ENCODE assay signal across 1 cellular context in genomic region chr6:17987576-17988421, GRCh38.
TF ChIP-seq lines count a peak whose summit lies in the region.

TSS of gene KIF13A (minus strand) at chr6:17987635. CDS start at chr6:17987463, 172 bp downstream.

TF ChIP-seq in HepG2, 621 proteins besides CTCF, POLR2A, EP300 and RAD21 (continued from another document and continues in another):
- TF ChIP-seq BCL3 (CRISPR knock-in tag; IDR thresholded peaks at IDR 0.05) (no peak), ZNF737 (CRISPR knock-in tag; IDR thresholded peaks at IDR 0.05; ENCODE audit: borderline replicate concordance) (no peak), ZNF317 (CRISPR knock-in tag; IDR thresholded peaks at IDR 0.05) (0 out of 2 replicates have a peak, but pooled peaks have one; percentile 15), POLR2G (IDR thresholded peaks at IDR 0.05; ENCODE audit: low read depth, low read length) (peak; percentile 71), ZNF772 (CRISPR knock-in tag; IDR thresholded peaks at IDR 0.05) (peak; percentile 57; the same call in 1 of the 2 replicates), MZF1 (CRISPR knock-in tag; IDR thresholded peaks at IDR 0.05; ENCODE audit: borderline replicate concordance) (no peak), ZNF556 (CRISPR knock-in tag; IDR thresholded peaks at IDR 0.05; ENCODE audit: borderline replicate concordance) (peak; percentile 80; the same call in 1 of the 2 replicates), ZNF326 (CRISPR knock-in tag; IDR thresholded peaks at IDR 0.05; ENCODE audit: borderline replicate concordance) (no peak; the same call in 1 of the 2 replicates), NR3C1 (CRISPR knock-in tag; IDR thresholded peaks at IDR 0.05) (no peak), ZFY (CRISPR knock-in tag; IDR thresholded peaks at IDR 0.05) (peak; percentile 90), TAF1 (CRISPR knock-in tag; IDR thresholded peaks at IDR 0.05) (no peak; the same call in none of the 2 replicates), CCDC6 (CRISPR knock-in tag; IDR thresholded peaks at IDR 0.05) (no peak; the same call in 1 of the 2 replicates), ZNF432 (CRISPR knock-in tag; IDR thresholded peaks at IDR 0.05; ENCODE audit: borderline replicate concordance) (no peak), ZBTB46 (CRISPR knock-in tag; IDR thresholded peaks at IDR 0.05; ENCODE audit: borderline replicate concordance) (no peak; the same call in 1 of the 2 replicates), GATAD1 (CRISPR knock-in tag; IDR thresholded peaks at IDR 0.05) (no peak), ZNF230 (CRISPR knock-in tag; IDR thresholded peaks at IDR 0.05) (no peak), FOXK2 (IDR thresholded peaks at IDR 0.05) (no peak), SRSF9 (IDR thresholded peaks at IDR 0.05; ENCODE audit: borderline replicate concordance, insufficient read depth, low read depth, low read length, poor library complexity, severe bottlenecking) (no peak), TP53 (CRISPR knock-in tag; conservative IDR thresholded peaks at IDR 0.05) (no peak), HOXA9 (CRISPR knock-in tag; IDR thresholded peaks at IDR 0.05; ENCODE audit: borderline replicate concordance) (no peak), MED13 (CRISPR knock-in tag; IDR thresholded peaks at IDR 0.05) (no peak), NPAS2 (CRISPR knock-in tag; IDR thresholded peaks at IDR 0.05; ENCODE audit: borderline replicate concordance) (no peak), CSRNP2 (CRISPR knock-in tag; conservative IDR thresholded peaks at IDR 0.05; ENCODE audit: low read depth) (no peak), SMAD3 (CRISPR knock-in tag; IDR thresholded peaks at IDR 0.05) (no peak), ERF (CRISPR knock-in tag; IDR thresholded peaks at IDR 0.05) (peak; percentile 30; the same call in 1 of the 2 replicates), ZNF75D (CRISPR knock-in tag; IDR thresholded peaks at IDR 0.05; ENCODE audit: borderline replicate concordance) (no peak), ASH2L (IDR thresholded peaks at IDR 0.05; ENCODE audit: insufficient read length, low read depth, low read length) (peak; percentile 74), SALL1 (CRISPR knock-in tag; IDR thresholded peaks at IDR 0.05) (peak; percentile 73), FLYWCH1 (CRISPR knock-in tag; IDR thresholded peaks at IDR 0.05) (no peak), ZNF280B (CRISPR knock-in tag; IDR thresholded peaks at IDR 0.05; ENCODE audit: borderline replicate concordance) (no peak), KDM5A (IDR thresholded peaks at IDR 0.05; ENCODE audit: borderline replicate concordance, low read length) (no peak), DMTF1 (CRISPR knock-in tag; IDR thresholded peaks at IDR 0.05) (no peak), ZSCAN9 (CRISPR knock-in tag; IDR thresholded peaks at IDR 0.05; ENCODE audit: borderline replicate concordance) (peak; percentile 36; the same call in 1 of the 2 replicates), RBM39 (IDR thresholded peaks at IDR 0.05; ENCODE audit: low read depth, low read length, poor library complexity, severe bottlenecking) (peak; percentile 89), ZNF816 (CRISPR knock-in tag; IDR thresholded peaks at IDR 0.05; ENCODE audit: borderline replicate concordance) (no peak), ZNF20 (CRISPR knock-in tag; IDR thresholded peaks at IDR 0.05) (no peak), EED (CRISPR knock-in tag; IDR thresholded peaks at IDR 0.05) (peak; percentile 62; the same call in 1 of the 2 replicates), TFDP2 (CRISPR knock-in tag; IDR thresholded peaks at IDR 0.05) (peak; percentile 55; the same call in 1 of the 2 replicates), JARID2 (CRISPR knock-in tag; IDR thresholded peaks at IDR 0.05; ENCODE audit: insufficient replicate concordance) (no peak), YEATS2 (CRISPR knock-in tag; IDR thresholded peaks at IDR 0.05; ENCODE audit: borderline replicate concordance) (no peak), FOXM1 (CRISPR knock-in tag; IDR thresholded peaks at IDR 0.05) (no peak), ATRX (CRISPR knock-in tag; IDR thresholded peaks at IDR 0.05; ENCODE audit: borderline replicate concordance) (no peak), ZNF234 (CRISPR knock-in tag; conservative IDR thresholded peaks at IDR 0.05) (no peak), ZNF124 (CRISPR knock-in tag; IDR thresholded peaks at IDR 0.05) (no peak), ZBED4 (CRISPR knock-in tag; IDR thresholded peaks at IDR 0.05; ENCODE audit: borderline replicate concordance) (no peak), NFE2L2 (IDR thresholded peaks at IDR 0.05; ENCODE audit: low read length) (no peak), ZBTB21 (CRISPR knock-in tag; IDR thresholded peaks at IDR 0.05) (no peak), CEBPG (CRISPR knock-in tag; IDR thresholded peaks at IDR 0.05) (no peak), SNAPC4 (CRISPR knock-in tag; IDR thresholded peaks at IDR 0.05) (no peak), HDAC1 (CRISPR knock-in tag; IDR thresholded peaks at IDR 0.05) (peak; percentile 45; the same call in 1 of the 2 replicates), REL (CRISPR knock-in tag; conservative IDR thresholded peaks at IDR 0.05) (no peak)
